ENCODE assay signal across 8 cellular contexts in the genomic region with DNA sequence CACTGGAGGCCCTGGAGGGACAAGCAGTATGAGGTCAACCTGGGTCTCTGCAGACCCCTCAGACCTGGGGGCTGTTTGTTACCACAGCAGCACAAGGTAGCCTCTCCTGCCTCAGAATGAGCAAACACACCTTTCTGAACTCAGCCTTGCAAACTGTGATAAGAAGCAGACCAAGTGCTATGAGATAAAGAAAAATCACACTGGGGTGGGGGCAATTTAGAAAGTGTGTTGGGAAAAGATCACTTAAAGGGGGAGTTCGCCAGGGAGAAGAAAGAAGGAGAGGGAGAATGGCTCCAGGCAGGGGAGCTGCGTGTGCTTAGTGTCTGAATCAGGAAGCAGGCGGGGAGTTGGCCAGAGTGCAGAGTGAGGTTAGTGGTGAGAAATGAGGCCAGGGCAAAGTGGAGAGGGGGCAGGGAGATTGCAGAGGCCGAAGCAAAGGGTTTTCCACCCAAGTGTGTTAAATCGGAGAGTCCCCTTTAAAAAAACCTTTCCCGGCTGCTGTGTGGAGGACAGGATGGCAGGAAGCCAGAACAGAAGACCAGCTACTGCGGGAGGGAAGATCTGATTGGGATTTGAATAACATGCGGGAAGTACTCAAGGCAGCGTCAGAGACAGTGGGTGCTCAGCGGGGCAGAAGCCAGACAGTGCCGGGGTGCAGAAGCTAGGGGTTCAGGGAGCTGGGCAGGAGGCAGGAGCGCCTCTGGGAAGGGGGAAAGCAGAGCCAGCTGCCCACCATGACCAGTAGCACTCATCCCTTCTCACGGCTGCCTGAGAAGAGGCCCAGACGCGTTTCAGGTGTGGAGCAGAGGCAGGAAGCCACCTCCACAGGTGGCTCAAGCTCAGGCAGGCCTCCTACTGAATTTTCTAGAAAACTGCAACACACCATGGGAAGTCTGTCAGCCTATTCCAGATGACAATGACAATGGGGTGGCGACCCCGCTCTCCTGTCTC. TPM values are rescaled to one million over a fixed set of nuclear protein-coding genes. Genes with fewer than 3 reads are reported as not detected.
DNase-seq lines count a peak whose midpoint lies in the region; ATAC-seq and TF ChIP-seq lines count a peak whose summit lies in the region.

No MANE protein-coding gene starts in this region.

- peak overlapping the region; percentile 65 for H2AK5ac ChIP-seq in trophoblast cell (ENCODE audit: low read length)

- peak overlapping the region; percentile 54 for H4K12ac ChIP-seq in trophoblast cell (ENCODE audit: low read depth, low read length)

- peak overlapping the region; percentile 98 for H2BK12ac ChIP-seq in trophoblast cell (ENCODE audit: low read length)

- H3K4me2 ChIP-seq in trophoblast cell (ENCODE audit: low read length): peak overlapping the region; percentile 55

- H3K9me3 ChIP-seq in NT2/D1 (ENCODE audit: insufficient read depth, low read length) (peaks cover 12% of the 10 kb centered on the region), heart left ventricle (peaks cover 0 to 4% (median 0%) of the 10 kb centered on the region in 12 donors), trophoblast cell (ENCODE audit: insufficient read depth, low read depth, low read length) (peaks cover 3% of the 10 kb centered on the region)

- peaks cover 29% of the 10 kb centered on the region for H3K4me1 ChIP-seq in NT2/D1 (ENCODE audit: insufficient read depth, insufficient read length)
- peaks cover 6 to 73% (median 51%) of the 10 kb centered on the region in 12 donors for H3K4me1 ChIP-seq in heart left ventricle
- H3K4me1 ChIP-seq in trophoblast cell (ENCODE audit: control insufficient read depth in 1 of 2, insufficient read depth in 2 of 2, low read length in 2 of 2): peaks cover 29 to 34% of the 10 kb centered on the region in 2 experiments

- peak overlapping the region; percentile 93 for H2BK5ac ChIP-seq in trophoblast cell (ENCODE audit: low read depth, low read length, poor library complexity)

- intact Hi-C loops in heart left ventricle (cut with DNase I): no loop called here

- H3K27ac ChIP-seq in adipose tissue (ENCODE audit: low read depth, low read length): peak overlapping the region; percentile 38
- H3K27ac ChIP-seq in heart left ventricle: peak overlapping the region; percentile 52 to 89 (median 82)
- H3K27ac ChIP-seq in trophoblast cell (ENCODE audit: low read depth, low read length): peak overlapping the region; percentile 93

- no peak for TF ChIP-seq POLR2A in heart left ventricle (IDR thresholded peaks at IDR 0.05)

- peak overlapping the region; percentile 79 for H2AFZ ChIP-seq in trophoblast cell (ENCODE audit: insufficient read depth, low read length, poor library complexity)

- H3K4me3 ChIP-seq in NT2/D1 (ENCODE audit: insufficient read length, low read depth) (no peak overlapping the region), heart left ventricle (peak overlapping the region in 9 of 12 donors; percentile 9 to 40 (median 27)), trophoblast cell (ENCODE audit: low read depth, low read length) (no peak overlapping the region)

- peak overlapping the region; percentile 96 for H3K18ac ChIP-seq in trophoblast cell (ENCODE audit: low read length)

- H3K79me2 ChIP-seq in trophoblast cell (ENCODE audit: control insufficient read depth, insufficient read depth, low read length, poor library complexity): peaks cover 4% of the 10 kb centered on the region

- DNase-seq in DMS79 treated with DMSO at 0.1 percent for 48 hours (lab: John Stamatoyannopoulos, UW) (peak; percentile 56), NT2/D1 (ENCODE audit: low read depth, low spot score) (peak; percentile 44), heart left ventricle (peak; percentile 66 to 86 (median 79)), trophoblast cell (peak; percentile 28 to 56), cortex of kidney (lab: John Stamatoyannopoulos, UW) (no peak)

- H3K36me3 ChIP-seq in NT2/D1 (ENCODE audit: insufficient read depth, insufficient read length, low read length) (peaks cover 23% of the 10 kb centered on the region), heart left ventricle (peaks cover 0 to 4% (median 0%) of the 10 kb centered on the region in 9 donors), trophoblast cell (ENCODE audit: control insufficient read depth in 1 of 2, insufficient read depth in 2 of 2, low read length in 2 of 2) (peaks cover 3 to 4% of the 10 kb centered on the region in 2 experiments)

- peak overlapping the region; percentile 49 for H3K4ac ChIP-seq in trophoblast cell (ENCODE audit: low read depth, low read length)

- peak overlapping the region; percentile 95 for H2BK120ac ChIP-seq in trophoblast cell (ENCODE audit: insufficient read depth, low read length, poor library complexity)

- peaks cover 37% of the 10 kb centered on the region for H3K79me1 ChIP-seq in trophoblast cell (ENCODE audit: low read length)

- peak overlapping the region; percentile 94 for H3K14ac ChIP-seq in trophoblast cell (ENCODE audit: low read length)

- H3K23ac ChIP-seq in trophoblast cell (ENCODE audit: low read length): no peak overlapping the region

- WGBS in adipose tissue, 3 donors: 10 to 23% (median 18%) methylated on average over 17 of the region's 17 CpGs
- WGBS in heart left ventricle, 4 donors: 18 to 21% (median 18%) methylated on average over 17 of the region's 17 CpGs
- WGBS in trophoblast cell (ENCODE audit: extremely low coverage, insufficient coverage, insufficient read length): no CpG with 5 or more reads among the region's 17 CpGs

- peak overlapping the region; percentile 98 for H4K91ac ChIP-seq in trophoblast cell (ENCODE audit: low read depth, low read length)

- peak overlapping the region; percentile 94 for H4K8ac ChIP-seq in trophoblast cell (ENCODE audit: low read depth, low read length)

- H3K9ac ChIP-seq in NT2/D1 (ENCODE audit: insufficient read length, low read depth): peak overlapping the region; percentile 76
- H3K9ac ChIP-seq in trophoblast cell (ENCODE audit: low read length): no peak overlapping the region

- no peak for TF ChIP-seq CTCF in heart left ventricle (IDR thresholded peaks at IDR 0.05)

- H3K27me3 ChIP-seq in NT2/D1 (ENCODE audit: insufficient read depth, insufficient read length): no peaks in the 10 kb centered on the region
- H3K27me3 ChIP-seq in heart left ventricle: no peaks in the 10 kb centered on the region
- H3K27me3 ChIP-seq in trophoblast cell (ENCODE audit: insufficient read depth, low read length): no peaks in the 10 kb centered on the region

- peak; percentile 26 for ATAC-seq in HG02981 (IDR thresholded peaks at IDR 0.05; ENCODE audit: unreplicated experiment)
- ATAC-seq in heart left ventricle: peak; percentile 49 to 71 (median 58)
- no peak for ATAC-seq in HG03460 (IDR thresholded peaks at IDR 0.05; ENCODE audit: unreplicated experiment)

RNA-seq across cellular contexts. Expression of a gene that starts 9.0 kb away (rescaled TPM):
- polyA plus RNA-seq in adipose tissue (10 to 100 TPM in 2 of 3 donors, 1 to 10 TPM in 1; 5.8 to 30.0 (median 18.4) TPM), heart left ventricle (10 to 100 TPM in 1 of 2 donors, 1 to 10 TPM in 1; 6.4 to 10.9 TPM)
- total RNA-seq in heart left ventricle: 10 to 100 TPM in 2 of 9 donors, 1 to 10 TPM in 7; 2.5 to 11.5 (median 6.0) TPM
- 94.2 and 104 TPM in 2 replicates for polyA plus RNA-seq in trophoblast cell (2013)

Comparison
In these comparisons a context has a peak if more than half of its experiments do, and no peak if none do; other contexts are left out.
1. H3K4me3 ChIP-seq: peak in heart left ventricle (9 of 12); none in NT2/D1 (single experiment) and trophoblast cell (single experiment).
2. H3K27ac ChIP-seq: peak in every context shown above with its lines; median percentile 93 in trophoblast cell; 82 in heart left ventricle; 38 in adipose tissue.